8 cellular contexts compared by ENCODE assay signal in genomic region chr2:196274387-196274809, GRCh38.
DNase-seq lines count a peak whose midpoint lies in the region; ATAC-seq lines count a peak whose summit lies in the region.

No MANE protein-coding gene starts in this region.

- H3K27me3 Mint-ChIP-seq in activated T-cell treated with anti-CD3 and anti-CD28 coated beads, Interleukin-2, amount 50 U/mL, for 4 hours (ENCODE audit: low read depth), result no peaks in the 10 kb centered on the region

- ATAC-seq in activated T-cell treated with anti-CD3 and anti-CD28 coated beads, Interleukin-2, amount 50 U/mL, for 4 hours, result peak; percentile 36 to 56
- ATAC-seq in HG03108 (IDR thresholded peaks at IDR 0.05; ENCODE audit: unreplicated experiment) (peak; percentile 48), GM19023 (IDR thresholded peaks at IDR 0.05; ENCODE audit: unreplicated experiment) (no peak), HG03342 (IDR thresholded peaks at IDR 0.05; ENCODE audit: unreplicated experiment) (no peak)

- peaks cover 2% of the 10 kb centered on the region for H3K36me3 Mint-ChIP-seq in activated T-cell treated with anti-CD3 and anti-CD28 coated beads, Interleukin-2, amount 50 U/mL, for 4 hours (ENCODE audit: insufficient read depth)

- no peak overlapping the region for H3K4me3 Mint-ChIP-seq in activated T-cell treated with anti-CD3 and anti-CD28 coated beads, Interleukin-2, amount 50 U/mL, for 4 hours

- H3K4me1 Mint-ChIP-seq in activated T-cell treated with anti-CD3 and anti-CD28 coated beads, Interleukin-2, amount 50 U/mL, for 4 hours (ENCODE audit: low read depth), result peaks cover 62% of the 10 kb centered on the region

- no peaks in the 10 kb centered on the region for H3K9me3 Mint-ChIP-seq in activated T-cell treated with anti-CD3 and anti-CD28 coated beads, Interleukin-2, amount 50 U/mL, for 4 hours

- DNase-seq in activated T-cell treated with anti-CD3 and anti-CD28 coated beads, Interleukin-2, amount 50 U/mL, for 4 hours, result no peak
- no peak for DNase-seq in activated T-cell treated with anti-CD3 and anti-CD28 coated beads, Interleukin-2, amount 50 U/mL, for 1 hour
- peak; percentile 97 for DNase-seq in RPMI8226
- DNase-seq in glomerular visceral epithelial cell (ENCODE audit: extremely low spot score), result peak; percentile 64
- DNase-seq in NCI-H1048 (lab: John Stamatoyannopoulos, UW), result no peak

Comparison
In these comparisons a context has a peak if more than half of its experiments do, and no peak if none do; other contexts are left out.
1. ATAC-seq: peak in activated T-cell treated with anti-CD3 and anti-CD28 coated beads, Interleukin-2, amount 50 U/mL, for 4 hours (2 of 2) and HG03108 (single experiment); none in GM19023 (single experiment) and HG03342 (single experiment).
2. DNase-seq: peak in RPMI8226 (single experiment) and glomerular visceral epithelial cell (single experiment); none in activated T-cell treated with anti-CD3 and anti-CD28 coated beads, Interleukin-2, amount 50 U/mL, for 4 hours (single experiment), activated T-cell treated with anti-CD3 and anti-CD28 coated beads, Interleukin-2, amount 50 U/mL, for 1 hour (single experiment) and NCI-H1048 (single experiment).